ENCODE assay signal across 6 cellular contexts in the genomic region with DNA sequence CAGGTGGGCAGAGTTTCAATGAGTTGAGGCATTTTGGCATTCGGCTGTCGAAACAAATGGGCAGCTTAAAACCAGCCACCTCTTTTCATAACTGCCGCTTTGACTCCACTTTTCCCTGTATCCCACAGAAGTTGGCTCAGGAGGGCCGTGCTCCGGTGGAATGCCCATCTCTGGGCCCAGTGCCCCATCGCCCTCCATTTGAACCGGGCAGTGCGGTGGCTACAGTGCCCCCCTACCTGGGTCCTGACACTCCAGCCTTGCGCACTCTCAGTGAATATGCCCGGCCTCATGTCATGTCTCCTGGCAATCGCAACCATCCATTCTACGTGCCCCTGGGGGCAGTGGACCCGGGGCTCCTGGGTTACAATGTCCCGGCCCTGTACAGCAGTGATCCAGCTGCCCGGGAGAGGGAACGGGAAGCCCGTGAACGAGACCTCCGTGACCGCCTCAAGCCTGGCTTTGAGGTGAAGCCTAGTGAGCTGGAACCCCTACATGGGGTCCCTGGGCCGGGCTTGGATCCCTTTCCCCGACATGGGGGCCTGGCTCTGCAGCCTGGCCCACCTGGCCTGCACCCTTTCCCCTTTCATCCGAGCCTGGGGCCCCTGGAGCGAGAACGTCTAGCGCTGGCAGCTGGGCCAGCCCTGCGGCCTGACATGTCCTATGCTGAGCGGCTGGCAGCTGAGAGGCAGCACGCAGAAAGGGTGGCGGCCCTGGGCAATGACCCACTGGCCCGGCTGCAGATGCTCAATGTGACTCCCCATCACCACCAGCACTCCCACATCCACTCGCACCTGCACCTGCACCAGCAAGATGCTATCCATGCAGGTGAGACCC.
DNase-seq lines count a peak whose midpoint lies in the region; ATAC-seq and TF ChIP-seq lines count a peak whose summit lies in the region.

No MANE protein-coding gene starts in this region.

- peak overlapping the region; percentile 52 for H3K4me3 ChIP-seq in fibroblast of pulmonary artery (replicated peaks; ENCODE audit: low read depth, low read length)

- peak overlapping the region; percentile 30 to 86 for H3K27ac Mint-ChIP-seq in stimulated activated naive CD8-positive, alpha-beta T cell treated with anti-CD3 and anti-CD28 coated beads, Interleukin-15, amount 100 ng/mL, for 72 hours

- H3K27ac ChIP-seq in RWPE1, result peak overlapping the region; percentile 82

- ATAC-seq in stimulated activated naive CD8-positive, alpha-beta T cell treated with anti-CD3 and anti-CD28 coated beads, Interleukin-15, amount 100 ng/mL, for 72 hours, result no peak
- no peak for ATAC-seq in GM18511 (IDR thresholded peaks at IDR 0.05; ENCODE audit: unreplicated experiment)

- peak overlapping the region; percentile 87 to 96 for H3K4me3 Mint-ChIP-seq in stimulated activated naive CD8-positive, alpha-beta T cell treated with anti-CD3 and anti-CD28 coated beads, Interleukin-15, amount 100 ng/mL, for 72 hours

- no peaks in the 10 kb centered on the region for H3K9me3 Mint-ChIP-seq in stimulated activated naive CD8-positive, alpha-beta T cell treated with anti-CD3 and anti-CD28 coated beads, Interleukin-15, amount 100 ng/mL, for 72 hours

- H3K27me3 Mint-ChIP-seq in stimulated activated naive CD8-positive, alpha-beta T cell treated with anti-CD3 and anti-CD28 coated beads, Interleukin-15, amount 100 ng/mL, for 72 hours, result no peaks in the 10 kb centered on the region

- DNase-seq in RWPE1 (ENCODE audit: low spot score) (no peak), fibroblast of pulmonary artery (ENCODE audit: low read depth) (no peak), head of caudate nucleus (no peak), NCI-H146 (lab: John Stamatoyannopoulos, UW) (no peak)
- peak in 1 of 2 donors; percentile 29 for DNase-seq in stimulated activated naive CD8-positive, alpha-beta T cell treated with anti-CD3 and anti-CD28 coated beads, Interleukin-15, amount 100 ng/mL, for 72 hours

- peaks cover 85% of the 10 kb centered on the region for H3K4me1 Mint-ChIP-seq in stimulated activated naive CD8-positive, alpha-beta T cell treated with anti-CD3 and anti-CD28 coated beads, Interleukin-15, amount 100 ng/mL, for 72 hours

- TF ChIP-seq CTCF in RWPE1 (conservative IDR thresholded peaks at IDR 0.05; ENCODE audit: low read depth) (peak; percentile 34), fibroblast of pulmonary artery (IDR thresholded peaks at IDR 0.05; ENCODE audit: low read length, missing control alignments) (no peak)

- CTCF ChIA-PET in RWPE1 (lab: Yijun Ruan, JAX), result interaction anchor here (0.6 to 2.0 kb wide), 7 partner anchors 9 to 121 kb away, joined by 3 to 15 read pairs (median 5); partner anchors contain the start of gene SPSB2

- intact Hi-C loops in head of caudate nucleus (cut with DNase I), result no loop called here

- POLR2A ChIA-PET in RWPE1 (lab: Yijun Ruan, JAX; ENCODE audit: low non-redundant PET), result interaction anchor here (1.0 kb wide), 1 partner anchor 13 kb away, joined by 3 read pairs; no protein-coding TSS in a partner anchor
